8 cellular contexts compared by ENCODE assay signal in genomic region chr10:105109164-105109563, GRCh38.
"Had no signal": no experiment of that assay in that cellular context is flagged by ENCODE, and none has a peak within 500 bp of the region (broad histone marks: within the 10 kb centered on the region; RNA-seq: fewer than 3 reads in every experiment).

No MANE protein-coding gene starts in this region.

- H3K27me3 Mint-ChIP-seq: IgD-negative memory B cell had no signal

- H3K4me3 ChIP-seq: K562 had no signal

- H3K4me2 ChIP-seq: KMS-11 had no signal

- H3K4me3 Mint-ChIP-seq: IgD-negative memory B cell had no signal

- H3K36me3 Mint-ChIP-seq: IgD-negative memory B cell had no signal

- H3K27ac ChIP-seq: HL-60, KMS-11 had no signal

- H3K27ac Mint-ChIP-seq: IgD-negative memory B cell had no signal

- DNase-seq: Karpas-422, KBM-7, KG1 had no signal

- ATAC-seq: K562 had no signal

- H3K4me1 Mint-ChIP-seq: IgD-negative memory B cell had no signal

- FAIRE-seq: HTR-8/SVneo, K562 had no signal

- H3K9ac ChIP-seq: KMS-11 had no signal
